Comparison of ENCODE assay signal across 12 cellular contexts in genomic region chr15:79682285-79682684, GRCh38.
DNase-seq lines count a peak whose midpoint lies in the region; ATAC-seq lines count a peak whose summit lies in the region.
"Had no signal": no experiment of that assay in that cellular context is flagged by ENCODE, and none has a peak within 500 bp of the region (broad histone marks: within the 10 kb centered on the region; RNA-seq: fewer than 3 reads in every experiment).

No MANE protein-coding gene starts in this region.

- H3K9me3 Mint-ChIP-seq in activated CD4-positive, alpha-beta T cell treated with anti-CD3 and anti-CD28 coated beads for 36 hours (ENCODE audit: low read depth) = no peaks in the 10 kb centered on the region
- H3K9me3 Mint-ChIP-seq: activated B cell treated with CpG ODN at 0.5 μM for 24 hours; activated naive CD4-positive, alpha-beta T cell treated with anti-CD3 and anti-CD28 coated beads, Interleukin-2, amount 10 ng/mL, durations not matched to agents 7 days and 5 days; natural killer cell treated with Interleukin-12 subunit alpha and Interleukin-12 subunit beta and Interleukin-15 and Interleukin-18, amount 100 ng/mL, for 72 hours had no signal

- DNase-seq in MG63 (peak; percentile 93), epidermal melanocyte (ENCODE audit: insufficient read length, low spot score) (peak; percentile 25), midbrain (lab: John Stamatoyannopoulos, UW) (peak; percentile 32), SKM-1 (lab: John Stamatoyannopoulos, UW; ENCODE audit: unreplicated experiment) (no peak), superior temporal gyrus (ENCODE audit: extremely low spot score) (no peak)
- no peak for DNase-seq in activated CD4-positive, alpha-beta T cell treated with anti-CD3 and anti-CD28 coated beads for 36 hours
- DNase-seq in stimulated activated CD4-positive, alpha-beta T cell treated with anti-CD3 and anti-CD28 coated beads, Interleukin-4, amount 100 ng/mL, for 4 hours = no peak
- DNase-seq: activated B cell treated with CpG ODN at 0.5 μM for 24 hours; activated naive CD4-positive, alpha-beta T cell treated with anti-CD3 and anti-CD28 coated beads, Interleukin-2, amount 10 ng/mL, durations not matched to agents 7 days and 5 days; CD4-positive, CD25-positive, alpha-beta regulatory T cell had no signal

- peak overlapping the region; percentile 50 for H3K4me3 ChIP-seq in ACC112 (ENCODE audit: low read depth, low read length)
- H3K4me3 ChIP-seq in MG63 = no peak overlapping the region

- ATAC-seq in activated CD4-positive, alpha-beta T cell treated with anti-CD3 and anti-CD28 coated beads for 36 hours = no peak
- ATAC-seq: natural killer cell treated with Interleukin-12 subunit alpha and Interleukin-12 subunit beta and Interleukin-15 and Interleukin-18, amount 100 ng/mL, for 72 hours had no signal

- H3K9me3 ChIP-seq in MG63 = no peaks in the 10 kb centered on the region

- peak overlapping the region; percentile 19 for H2AFZ ChIP-seq in ACC112 (ENCODE audit: low read length, unreplicated experiment)

- H3K4me3 Mint-ChIP-seq in activated CD4-positive, alpha-beta T cell treated with anti-CD3 and anti-CD28 coated beads for 36 hours = no peak overlapping the region
- H3K4me3 Mint-ChIP-seq: activated B cell treated with CpG ODN at 0.5 μM for 24 hours; activated naive CD4-positive, alpha-beta T cell treated with anti-CD3 and anti-CD28 coated beads, Interleukin-2, amount 10 ng/mL, durations not matched to agents 7 days and 5 days; CD4-positive, CD25-positive, alpha-beta regulatory T cell; natural killer cell treated with Interleukin-12 subunit alpha and Interleukin-12 subunit beta and Interleukin-15 and Interleukin-18, amount 100 ng/mL, for 72 hours had no signal

- H3K27ac ChIP-seq in ACC112 (ENCODE audit: low read depth, low read length) = peak overlapping the region; percentile 94

- intact Hi-C loops in activated CD4-positive, alpha-beta T cell treated with anti-CD3 and anti-CD28 coated beads for 36 hours (cut with DNase I, micrococcal nuclease) = no loop called here

- H3K79me2 ChIP-seq in ACC112 (ENCODE audit: control insufficient read depth, insufficient read depth, low read length, unreplicated experiment) = no peaks in the 10 kb centered on the region

- no peaks in the 10 kb centered on the region for H3K36me3 Mint-ChIP-seq in activated CD4-positive, alpha-beta T cell treated with anti-CD3 and anti-CD28 coated beads for 36 hours (ENCODE audit: low read depth)
- H3K36me3 Mint-ChIP-seq: activated naive CD4-positive, alpha-beta T cell treated with anti-CD3 and anti-CD28 coated beads, Interleukin-2, amount 10 ng/mL, durations not matched to agents 7 days and 5 days; CD4-positive, CD25-positive, alpha-beta regulatory T cell; natural killer cell treated with Interleukin-12 subunit alpha and Interleukin-12 subunit beta and Interleukin-15 and Interleukin-18, amount 100 ng/mL, for 72 hours had no signal

- CTCF ChIA-PET in activated CD4-positive, alpha-beta T cell treated with anti-CD3 and anti-CD28 coated beads for 36 hours (lab: Charles Lee) = no interaction called here

- H3K27me3 ChIP-seq in ACC112 (ENCODE audit: insufficient read depth, low read length) (no peaks in the 10 kb centered on the region), MG63 (no peaks in the 10 kb centered on the region)

- H3K27ac Mint-ChIP-seq in activated CD4-positive, alpha-beta T cell treated with anti-CD3 and anti-CD28 coated beads for 36 hours = no peak overlapping the region
- H3K27ac Mint-ChIP-seq: activated B cell treated with CpG ODN at 0.5 μM for 24 hours; activated naive CD4-positive, alpha-beta T cell treated with anti-CD3 and anti-CD28 coated beads, Interleukin-2, amount 10 ng/mL, durations not matched to agents 7 days and 5 days; CD4-positive, CD25-positive, alpha-beta regulatory T cell; natural killer cell treated with Interleukin-12 subunit alpha and Interleukin-12 subunit beta and Interleukin-15 and Interleukin-18, amount 100 ng/mL, for 72 hours had no signal

- no peaks in the 10 kb centered on the region for H3K4me1 Mint-ChIP-seq in activated CD4-positive, alpha-beta T cell treated with anti-CD3 and anti-CD28 coated beads for 36 hours
- H3K4me1 Mint-ChIP-seq: activated B cell treated with CpG ODN at 0.5 μM for 24 hours; activated naive CD4-positive, alpha-beta T cell treated with anti-CD3 and anti-CD28 coated beads, Interleukin-2, amount 10 ng/mL, durations not matched to agents 7 days and 5 days had no signal

- peaks cover 22% of the 10 kb centered on the region for H3K27me3 Mint-ChIP-seq in activated CD4-positive, alpha-beta T cell treated with anti-CD3 and anti-CD28 coated beads for 36 hours

- H3K4me1 ChIP-seq in ACC112 (ENCODE audit: control insufficient read depth, insufficient read depth, low read length, unreplicated experiment) = peaks cover 44% of the 10 kb centered on the region

- POLR2A ChIA-PET in activated CD4-positive, alpha-beta T cell treated with anti-CD3 and anti-CD28 coated beads for 36 hours (lab: Charles Lee) = no interaction called here

- H3K36me3 ChIP-seq in ACC112 (ENCODE audit: insufficient read depth, low read length) = no peaks in the 10 kb centered on the region
- H3K36me3 ChIP-seq in MG63 = no peaks in the 10 kb centered on the region

Comparison
In these comparisons a context has a peak if more than half of its experiments do, and no peak if none do; other contexts are left out.
1. DNase-seq: peak in MG63 (single experiment), epidermal melanocyte (single experiment) and midbrain (single experiment); none in SKM-1 (single experiment), activated CD4-positive, alpha-beta T cell treated with anti-CD3 and anti-CD28 coated beads for 36 hours (single experiment), superior temporal gyrus (single experiment) and stimulated activated CD4-positive, alpha-beta T cell treated with anti-CD3 and anti-CD28 coated beads, Interleukin-4, amount 100 ng/mL, for 4 hours (0 of 2).